22 cellular contexts compared by ENCODE assay signal in genomic region chr20:58058421-58059140, GRCh38.
A peak's percentile ranks its signal among the peaks of the same experiment; 100 is the strongest.
DNase-seq lines count a peak whose midpoint lies in the region; ATAC-seq and TF ChIP-seq lines count a peak whose summit lies in the region.
"Had no signal": no experiment of that assay in that cellular context is flagged by ENCODE, and none has a peak within 500 bp of the region (broad histone marks: within the 10 kb centered on the region; RNA-seq: fewer than 3 reads in every experiment).

No MANE protein-coding gene starts in this region.

- H3K27me3 ChIP-seq in testis, result no peaks in the 10 kb centered on the region

- DNase-seq in D341Med (ENCODE audit: low spot score) (peak; percentile 4), chondrocyte (ENCODE audit: low spot score) (peak; percentile 48), lower leg skin (ENCODE audit: low spot score in 2 of 2) (peak; percentile 8 to 68), testis (peak; percentile 10), retina (no peak)
- no peak for DNase-seq in stimulated activated naive CD8-positive, alpha-beta T cell treated with anti-CD3 and anti-CD28 coated beads, Interleukin-15, amount 100 ng/mL, for 72 hours
- DNase-seq: EL, GF-D8, GOT3, MM.1S, NCI-H1048, NCI-H1417 treated with DMSO at 0.1 percent for 48 hours, NCI-H187, NCI-H446, NCI-H526, OCI-M1, Right ventricle myocardium superior had no signal

- intact Hi-C loops in lower leg skin (cut with DNase I; ENCODE audit: low total_unique reads), result no loop called here
- intact Hi-C loops in testis (cut with DNase I; ENCODE audit: low total_unique reads), result no loop called here

- peaks cover 14% of the 10 kb centered on the region for H3K9me3 Mint-ChIP-seq in chondrocyte (ENCODE audit: low read depth)
- peaks cover 0 to 11% of the 10 kb centered on the region in 2 donors for H3K9me3 Mint-ChIP-seq in stimulated activated naive CD8-positive, alpha-beta T cell treated with anti-CD3 and anti-CD28 coated beads, Interleukin-15, amount 100 ng/mL, for 72 hours

- no peaks in the 10 kb centered on the region for H3K9me3 ChIP-seq in testis

- WGBS in lower leg skin, 2 donors, result 64 to 68% methylated on average over 7 of the region's 7 CpGs
- WGBS in testis, 2 donors, result 79 to 94% methylated on average over 5 to 7 of the region's 7 CpGs

- peaks cover 10% of the 10 kb centered on the region for H3K4me1 ChIP-seq in testis

- peaks cover 19% of the 10 kb centered on the region for H3K27me3 Mint-ChIP-seq in chondrocyte (ENCODE audit: low read depth)
- H3K27me3 Mint-ChIP-seq in stimulated activated naive CD8-positive, alpha-beta T cell treated with anti-CD3 and anti-CD28 coated beads, Interleukin-15, amount 100 ng/mL, for 72 hours, result peaks cover 66% of the 10 kb centered on the region

- peaks cover 1% of the 10 kb centered on the region for H3K36me3 Mint-ChIP-seq in chondrocyte (ENCODE audit: low read depth)

- TF ChIP-seq CTCF in chondrocyte (IDR thresholded peaks at IDR 0.05), result no peak
- TF ChIP-seq CTCF in lower leg skin (IDR thresholded peaks at IDR 0.05), result no peak
- TF ChIP-seq CTCF in testis (IDR thresholded peaks at IDR 0.05), result no peak

- H3K4me3 ChIP-seq in lower leg skin (ENCODE audit: low read depth, poor library complexity, severe bottlenecking) (no peak overlapping the region), testis (no peak overlapping the region)
- H3K4me3 ChIP-seq: K562, SK-N-MC had no signal

- no peaks in the 10 kb centered on the region for H3K4me1 Mint-ChIP-seq in chondrocyte (ENCODE audit: low read depth)
- no peaks in the 10 kb centered on the region for H3K4me1 Mint-ChIP-seq in stimulated activated naive CD8-positive, alpha-beta T cell treated with anti-CD3 and anti-CD28 coated beads, Interleukin-15, amount 100 ng/mL, for 72 hours

- no peak for ATAC-seq in HG02840 (IDR thresholded peaks at IDR 0.05; ENCODE audit: low FRiP score, unreplicated experiment)
- ATAC-seq in stimulated activated naive CD8-positive, alpha-beta T cell treated with anti-CD3 and anti-CD28 coated beads, Interleukin-15, amount 100 ng/mL, for 72 hours, result no peak
- ATAC-seq: HepG2, K562 had no signal

- H3K27ac ChIP-seq in testis, result no peak overlapping the region
- H3K27ac ChIP-seq: C4-2B, SK-N-MC had no signal

- H3K27ac Mint-ChIP-seq in chondrocyte (ENCODE audit: unreplicated experiment), result no peak overlapping the region
- H3K27ac Mint-ChIP-seq in stimulated activated naive CD8-positive, alpha-beta T cell treated with anti-CD3 and anti-CD28 coated beads, Interleukin-15, amount 100 ng/mL, for 72 hours, result no peak overlapping the region

- TF ChIP-seq POLR2A in lower leg skin (IDR thresholded peaks at IDR 0.05) (no peak), testis (IDR thresholded peaks at IDR 0.05) (no peak)

- H3K36me3 ChIP-seq in testis (ENCODE audit: low read depth, missing control alignments), result no peaks in the 10 kb centered on the region

- H3K4me3 Mint-ChIP-seq in chondrocyte (ENCODE audit: unreplicated experiment), result no peak overlapping the region
- H3K4me3 Mint-ChIP-seq in stimulated activated naive CD8-positive, alpha-beta T cell treated with anti-CD3 and anti-CD28 coated beads, Interleukin-15, amount 100 ng/mL, for 72 hours, result no peak overlapping the region

Comparison
In these comparisons a context has a peak if more than half of its experiments do, and no peak if none do; other contexts are left out.
1. DNase-seq: peak in D341Med (single experiment), chondrocyte (single experiment), lower leg skin (2 of 2) and testis (single experiment); none in retina (single experiment) and stimulated activated naive CD8-positive, alpha-beta T cell treated with anti-CD3 and anti-CD28 coated beads, Interleukin-15, amount 100 ng/mL, for 72 hours (0 of 2).